ENCODE assay signal across 4 cellular contexts in genomic region chr5:141102070-141102469, GRCh38. TPM values are rescaled to one million over a fixed set of nuclear protein-coding genes. Genes with fewer than 3 reads are reported as not detected.
"Had no signal": no experiment of that assay in that cellular context is flagged by ENCODE, and none has a peak within 500 bp of the region (broad histone marks: within the 10 kb centered on the region; RNA-seq: fewer than 3 reads in every experiment).

No MANE protein-coding gene starts in this region.

RNA-seq across cellular contexts. Expression of gene PCDHB3, which starts 1.8 kb away (rescaled TPM):
- total RNA-seq: naive thymus-derived CD4-positive, alpha-beta T cell; naive thymus-derived CD8-positive, alpha-beta T cell; natural killer cell; natural killer cell treated with Interleukin-12 subunit alpha and Interleukin-12 subunit beta and Interleukin-15 and Interleukin-18, amount 100 ng/mL, for 72 hours had no signal
- polyA plus RNA-seq: naive thymus-derived CD4-positive, alpha-beta T cell; naive thymus-derived CD8-positive, alpha-beta T cell had no signal

RNA-seq across cellular contexts. Expression of gene PCDHB2, which starts 7.7 kb away (rescaled TPM):
- total RNA-seq: naive thymus-derived CD8-positive, alpha-beta T cell; natural killer cell; natural killer cell treated with Interleukin-12 subunit alpha and Interleukin-12 subunit beta and Interleukin-15 and Interleukin-18, amount 100 ng/mL, for 72 hours had no signal
- polyA plus RNA-seq: naive thymus-derived CD4-positive, alpha-beta T cell had no signal

RNA-seq across cellular contexts. Expression of gene PCDHB4, which starts 19.5 kb away (rescaled TPM):
- total RNA-seq: naive thymus-derived CD8-positive, alpha-beta T cell; natural killer cell; natural killer cell treated with Interleukin-12 subunit alpha and Interleukin-12 subunit beta and Interleukin-15 and Interleukin-18, amount 100 ng/mL, for 72 hours had no signal
- polyA plus RNA-seq: naive thymus-derived CD4-positive, alpha-beta T cell; naive thymus-derived CD8-positive, alpha-beta T cell had no signal

RNA-seq across cellular contexts. Expression of gene PCDHB5, which starts 32.9 kb away (rescaled TPM):
- total RNA-seq: natural killer cell; natural killer cell treated with Interleukin-12 subunit alpha and Interleukin-12 subunit beta and Interleukin-15 and Interleukin-18, amount 100 ng/mL, for 72 hours had no signal
- polyA plus RNA-seq: naive thymus-derived CD4-positive, alpha-beta T cell; naive thymus-derived CD8-positive, alpha-beta T cell had no signal

RNA-seq across cellular contexts. Expression of gene PCDHB6, which starts 47.8 kb away (rescaled TPM):
- total RNA-seq: naive thymus-derived CD4-positive, alpha-beta T cell; naive thymus-derived CD8-positive, alpha-beta T cell; natural killer cell; natural killer cell treated with Interleukin-12 subunit alpha and Interleukin-12 subunit beta and Interleukin-15 and Interleukin-18, amount 100 ng/mL, for 72 hours had no signal
- polyA plus RNA-seq: naive thymus-derived CD4-positive, alpha-beta T cell; naive thymus-derived CD8-positive, alpha-beta T cell had no signal
